Comparison of ENCODE assay signal across 1 cellular context in genomic region chr12:70686907-70687306, GRCh38.
TF ChIP-seq lines count a peak whose summit lies in the region.

No MANE protein-coding gene starts in this region.

TF ChIP-seq in K562, 482 proteins besides CTCF, POLR2A, EP300 and RAD21 (continued from another document):
- TF ChIP-seq CHD7 (IDR thresholded peaks at IDR 0.05; ENCODE audit: low read depth, low read length) (no peak), KDM1A (IDR thresholded peaks at IDR 0.05) (peak; percentile 31 to 66; a peak in 2 of 4 replicates), SLC30A9 (CRISPR knock-in tag; IDR thresholded peaks at IDR 0.05) (no peak), ADNP (tag; IDR thresholded peaks at IDR 0.05) (peak; percentile 70), SMARCA5 (IDR thresholded peaks at IDR 0.05) (0 out of 2 replicates have a peak, but pooled peaks have one; percentile 44), ZNF239 (CRISPR knock-in tag; IDR thresholded peaks at IDR 0.05) (no peak), ZBTB7A (IDR thresholded peaks at IDR 0.05; ENCODE audit: borderline replicate concordance, control insufficient read depth, low read depth, low read length) (no peak)
- TF ChIP-seq, protein P1, sequence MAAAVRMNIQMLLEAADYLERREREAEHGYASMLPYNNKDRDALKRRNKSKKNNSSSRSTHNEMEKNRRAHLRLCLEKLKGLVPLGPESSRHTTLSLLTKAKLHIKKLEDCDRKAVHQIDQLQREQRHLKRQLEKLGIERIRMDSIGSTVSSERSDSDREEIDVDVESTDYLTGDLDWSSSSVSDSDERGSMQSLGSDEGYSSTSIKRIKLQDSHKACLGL (CRISPR knock-in tag; IDR thresholded peaks at IDR 0.05; ENCODE audit: borderline replicate concordance, poor library complexity, severe bottlenecking), result no peak
- TF ChIP-seq, protein P2, sequence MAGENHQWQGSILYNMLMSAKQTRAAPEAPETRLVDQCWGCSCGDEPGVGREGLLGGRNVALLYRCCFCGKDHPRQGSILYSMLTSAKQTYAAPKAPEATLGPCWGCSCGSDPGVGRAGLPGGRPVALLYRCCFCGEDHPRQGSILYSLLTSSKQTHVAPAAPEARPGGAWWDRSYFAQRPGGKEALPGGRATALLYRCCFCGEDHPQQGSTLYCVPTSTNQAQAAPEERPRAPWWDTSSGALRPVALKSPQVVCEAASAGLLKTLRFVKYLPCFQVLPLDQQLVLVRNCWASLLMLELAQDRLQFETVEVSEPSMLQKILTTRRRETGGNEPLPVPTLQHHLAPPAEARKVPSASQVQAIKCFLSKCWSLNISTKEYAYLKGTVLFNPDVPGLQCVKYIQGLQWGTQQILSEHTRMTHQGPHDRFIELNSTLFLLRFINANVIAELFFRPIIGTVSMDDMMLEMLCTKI (IDR thresholded peaks at IDR 0.05; ENCODE audit: partially characterized antibody), result no peak
